ENCODE assay signal across 8 cellular contexts in the genomic region with DNA sequence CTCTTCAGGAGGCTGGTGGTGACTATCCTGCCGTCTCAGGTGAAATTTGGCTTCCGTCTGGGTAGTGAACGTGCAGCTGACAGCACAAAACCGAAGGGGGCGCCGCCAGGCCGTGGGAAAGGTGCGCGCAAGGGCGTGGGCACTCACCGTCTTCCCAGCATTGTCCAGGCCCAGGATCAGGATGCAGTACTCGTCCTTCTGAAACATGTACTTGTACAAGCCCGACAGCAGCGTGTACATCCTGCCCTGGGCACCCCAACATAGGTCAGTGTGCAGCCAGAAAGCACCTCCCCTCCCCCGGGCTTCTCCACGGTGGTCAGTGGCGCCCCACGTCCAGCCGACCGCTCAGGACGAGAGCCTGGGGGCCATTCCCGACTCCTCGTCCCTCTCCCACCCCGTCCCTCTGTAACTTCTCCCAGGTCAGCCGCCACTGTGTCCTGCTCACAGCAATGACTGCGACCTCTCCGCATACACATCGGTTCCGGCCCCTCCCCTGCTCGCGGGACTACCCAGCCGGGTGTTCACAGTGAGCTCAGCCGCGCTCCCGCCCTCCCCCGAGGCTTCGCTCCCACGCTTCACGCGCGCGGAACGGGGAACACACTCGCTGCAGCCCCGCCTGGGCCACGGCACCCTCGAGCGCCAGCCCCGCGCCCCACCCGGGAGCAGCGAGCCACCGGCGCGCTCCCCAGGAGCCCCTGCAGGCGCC. TPM values are rescaled to one million over a fixed set of nuclear protein-coding genes. Genes with fewer than 3 reads are reported as not detected.
DNase-seq lines count a peak whose midpoint lies in the region.

No MANE protein-coding gene starts in this region.

- in situ Hi-C loops in HAP-1 (cut with MboI; ENCODE audit: low sequenced_read_pairs) = no loop called here

- H3K4me3 ChIP-seq in HAP-1 (peak overlapping the region; percentile 78), mononuclear cell (ENCODE audit: low read length) (peak overlapping the region; percentile 62)
- H3K4me3 ChIP-seq in effector memory CD4-positive, alpha-beta T cell (ENCODE audit: insufficient read depth, low read depth, low read length, poor library complexity, severe bottlenecking) = peak overlapping the region; percentile 65

- H3K4me1 ChIP-seq in HAP-1 = peaks cover 4% of the 10 kb centered on the region
- H3K4me1 ChIP-seq in effector memory CD4-positive, alpha-beta T cell (ENCODE audit: control insufficient read depth, insufficient read depth, low read length, poor library complexity, severe bottlenecking) = peaks cover 34% of the 10 kb centered on the region
- peaks cover 43% of the 10 kb centered on the region for H3K4me1 ChIP-seq in mononuclear cell (ENCODE audit: insufficient read depth, low read length)

- DNase-seq in GM03348 (ENCODE audit: low spot score) (peak; percentile 81), HAP-1 (ENCODE audit: low spot score in 2 of 2) (peak in 1 of 2 experiments; percentile 64), NAMALWA (ENCODE audit: low spot score) (peak; percentile 68), substantia nigra (lab: John Stamatoyannopoulos, UW) (peak in 1 of 49 donors; percentile 50), NCI-H2029 treated with DMSO at 0.1 percent for 48 hours (lab: John Stamatoyannopoulos, UW) (no peak)
- DNase-seq in activated CD4-positive, alpha-beta T cell treated with anti-CD3 and anti-CD28 coated beads, Interleukin-2, amount 50 U/mL, for 4 hours = peak; percentile 65 to 70
- peak; percentile 30 to 50 (median 38) for DNase-seq in effector memory CD4-positive, alpha-beta T cell

- peaks cover 57% of the 10 kb centered on the region for H3K36me3 ChIP-seq in HAP-1 (replicated peaks)
- peaks cover 42% of the 10 kb centered on the region for H3K36me3 ChIP-seq in effector memory CD4-positive, alpha-beta T cell (ENCODE audit: control insufficient read depth, insufficient read depth, low read length)

- H3K27ac ChIP-seq in effector memory CD4-positive, alpha-beta T cell (ENCODE audit: insufficient read depth, low read length, poor library complexity, severe bottlenecking) = peak overlapping the region; percentile 71
- peak overlapping the region; percentile 78 for H3K27ac ChIP-seq in substantia nigra (ENCODE audit: low read depth, low read length, poor library complexity, severe bottlenecking)

- H3K27me3 ChIP-seq in HAP-1 (ENCODE audit: low read depth) (no peaks in the 10 kb centered on the region), mononuclear cell (ENCODE audit: insufficient read depth, low read length) (no peaks in the 10 kb centered on the region)
- no peaks in the 10 kb centered on the region for H3K27me3 ChIP-seq in effector memory CD4-positive, alpha-beta T cell (replicated peaks; ENCODE audit: control insufficient read depth, insufficient read depth, low read length, poor library complexity, severe bottlenecking)

- no peaks in the 10 kb centered on the region for H3K9me3 ChIP-seq in HAP-1
- H3K9me3 ChIP-seq in effector memory CD4-positive, alpha-beta T cell (ENCODE audit: control insufficient read depth, low read length) = no peaks in the 10 kb centered on the region
- no peaks in the 10 kb centered on the region for H3K9me3 ChIP-seq in mononuclear cell (ENCODE audit: low read depth, low read length)

RNA-seq across cellular contexts. Expression of a gene that starts 0.8 kb away (rescaled TPM):
- total RNA-seq in mononuclear cell = 13.5 TPM

RNA-seq across cellular contexts. Expression of a gene that starts 0.8 kb away (rescaled TPM):
- 14.0 TPM for total RNA-seq in mononuclear cell

RNA-seq across cellular contexts. Expression of a gene that starts 10.6 kb away (rescaled TPM):
- not detected for total RNA-seq in mononuclear cell

RNA-seq across cellular contexts. Expression of a gene that starts 29.5 kb away (rescaled TPM):
- 117 TPM for total RNA-seq in mononuclear cell

RNA-seq across cellular contexts. Expression of a gene that starts 32.6 kb away (rescaled TPM):
- total RNA-seq in mononuclear cell = 17.1 TPM
